Comparison of ENCODE assay signal across 19 cellular contexts in the genomic region with DNA sequence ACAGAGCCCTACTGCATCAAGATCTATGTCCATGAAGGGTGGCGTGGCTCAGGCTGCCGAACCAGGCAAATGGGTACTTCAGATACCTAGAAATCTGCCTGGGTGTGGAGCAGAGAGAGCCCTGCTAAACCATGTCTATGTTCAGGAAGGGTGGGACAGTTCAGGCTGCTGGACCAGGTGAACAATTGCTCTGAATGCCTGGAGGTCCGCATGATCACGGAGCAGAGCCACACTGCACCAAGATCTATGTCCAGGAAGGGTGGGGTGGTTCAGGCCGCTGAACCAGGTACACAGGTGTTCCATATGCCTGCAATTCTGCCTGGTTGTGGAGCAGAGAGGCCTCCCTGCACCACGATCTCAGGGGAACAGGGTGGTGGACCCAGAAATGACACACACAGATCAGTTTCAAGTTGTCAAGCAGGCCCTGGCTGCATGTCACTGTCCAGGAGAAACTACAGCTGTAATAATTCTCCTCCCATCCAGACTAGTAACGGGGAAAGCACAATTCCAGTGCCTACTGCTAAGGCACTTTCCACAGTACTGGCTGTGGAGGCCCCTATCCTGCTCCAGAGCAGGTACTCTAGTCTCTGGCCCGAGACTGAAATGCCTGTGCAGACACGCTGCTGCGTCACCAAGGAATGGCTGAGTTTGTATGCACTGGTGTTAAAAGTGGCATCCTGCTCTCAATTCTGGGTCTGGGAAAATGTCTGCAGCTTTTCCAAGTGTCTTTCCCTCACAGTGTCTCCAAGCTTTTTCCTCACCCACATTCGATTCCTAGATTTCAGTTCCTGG.
"Had no signal": no experiment of that assay in that cellular context is flagged by ENCODE, and none has a peak within 500 bp of the region (broad histone marks: within the 10 kb centered on the region; RNA-seq: fewer than 3 reads in every experiment).

No MANE protein-coding gene starts in this region.

- H3K4me1 ChIP-seq: colonic mucosa, gastroesophageal sphincter, right atrium auricular region, sigmoid colon, uterus had no signal

- H3K9me3 ChIP-seq: colonic mucosa, gastroesophageal sphincter, ovary, sigmoid colon, uterus had no signal

- H3K27ac ChIP-seq: colonic mucosa, gastroesophageal sphincter, ovary, right atrium auricular region, sigmoid colon, skin epidermis, uterus had no signal

- H3K36me3 ChIP-seq: colonic mucosa, gastroesophageal sphincter, ovary, right atrium auricular region, sigmoid colon, uterus had no signal

- DNase-seq: colonic mucosa; dermis blood vessel endothelial cell; endodermal cell; glutamatergic neuron; islet precursor cell; left colon; left ventricle myocardium superior; naive thymus-derived CD4-positive, alpha-beta T cell; ovary; sigmoid colon; stimulated activated CD4-positive, alpha-beta T cell treated with anti-CD3 and anti-CD28 coated beads, Interleukin-12 subunit alpha, Interleukin-12 subunit beta, amount 100 ng/mL, for 4 hours; stimulated activated naive CD4-positive, alpha-beta T cell treated with Interleukin-2 at 50 U/mL for 16 hours; uterus had no signal

- H3K4me3 Mint-ChIP-seq: endodermal cell, neural crest cell, type B pancreatic cell had no signal

- H3K4me3 ChIP-seq: colonic mucosa, gastroesophageal sphincter, lung, ovary, right atrium auricular region, sigmoid colon, skin epidermis, uterus had no signal

- H3K27ac Mint-ChIP-seq: endodermal cell, type B pancreatic cell had no signal

- ATAC-seq: gastroesophageal sphincter; left colon; left ventricle myocardium superior; naive thymus-derived CD4-positive, alpha-beta T cell had no signal

- H3K27me3 ChIP-seq: colonic mucosa, gastroesophageal sphincter, ovary, right atrium auricular region, sigmoid colon, uterus had no signal

- H3K4me1 Mint-ChIP-seq: endodermal cell, neural crest cell had no signal

- H3K27me3 Mint-ChIP-seq: naive thymus-derived CD4-positive, alpha-beta T cell; type B pancreatic cell had no signal
